In the genomic region with DNA sequence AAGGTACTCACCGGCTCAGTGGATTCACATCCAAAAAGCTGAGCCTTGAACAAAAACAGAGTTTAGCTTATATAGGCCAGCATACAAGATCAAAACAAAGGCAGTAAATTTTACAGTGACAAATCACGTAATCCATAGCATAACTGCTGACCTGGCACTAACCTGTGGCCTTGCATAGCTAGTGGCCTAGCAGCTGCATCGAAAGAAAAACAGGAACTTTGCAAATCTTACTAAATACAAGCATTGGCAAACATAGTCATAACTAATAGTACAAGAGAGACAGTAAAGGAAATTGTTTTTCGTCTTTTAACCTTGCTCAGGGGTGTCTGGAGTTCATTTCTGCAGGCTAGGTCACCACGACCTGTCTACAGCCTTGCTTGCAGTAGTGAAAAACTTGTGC, we compare ENCODE assay signal across 15 cellular contexts. TPM values are rescaled to one million over a fixed set of nuclear protein-coding genes. Genes with fewer than 3 reads are reported as not detected.
DNase-seq lines count a peak whose midpoint lies in the region; ATAC-seq and TF ChIP-seq lines count a peak whose summit lies in the region.
"Had no signal": no experiment of that assay in that cellular context is flagged by ENCODE, and none has a peak within 500 bp of the region (broad histone marks: within the 10 kb centered on the region; RNA-seq: fewer than 3 reads in every experiment).

No MANE protein-coding gene starts in this region.

- H3K9ac ChIP-seq in MM.1S (ENCODE audit: low read length) (peak overlapping the region; percentile 15; the same call in 1 of the 2 replicates), adipocyte (ENCODE audit: low read length) (peak overlapping the region; percentile 61)
- H3K9ac ChIP-seq: KMS-11 had no signal

- intact Hi-C loops in gastrocnemius medialis (cut with DNase I; ENCODE audit: low total_unique reads): loop anchor here (5.0 kb wide), 3 partner anchors 38 to 902 kb away; a partner anchor contains a TSS

- H3K4me2 ChIP-seq in MM.1S (ENCODE audit: low read depth, low read length): peak overlapping the region; percentile 39
- H3K4me2 ChIP-seq: KMS-11 had no signal

- no peaks in the 10 kb centered on the region for H3K9me2 ChIP-seq in MM.1S (replicated peaks; ENCODE audit: insufficient read depth, low read length)

- H3K4me1 ChIP-seq in MM.1S (ENCODE audit: low read length): peaks cover 15% of the 10 kb centered on the region
- H3K4me1 ChIP-seq in adipocyte (ENCODE audit: control insufficient read depth, insufficient read depth, low read length): peaks cover 41% of the 10 kb centered on the region
- peaks cover 29 to 37% of the 10 kb centered on the region in 2 donors for H3K4me1 ChIP-seq in gastrocnemius medialis

- H3K9me3 ChIP-seq in MM.1S (replicated peaks; ENCODE audit: insufficient read depth, low read length): no peaks in the 10 kb centered on the region
- H3K9me3 ChIP-seq in adipocyte (ENCODE audit: control insufficient read depth, low read length): no peaks in the 10 kb centered on the region
- H3K9me3 ChIP-seq in gastrocnemius medialis: no peaks in the 10 kb centered on the region
- H3K9me3 ChIP-seq: psoas muscle had no signal

- H3K27me3 ChIP-seq in MM.1S (replicated peaks; ENCODE audit: insufficient read depth, low read length): no peaks in the 10 kb centered on the region
- no peaks in the 10 kb centered on the region for H3K27me3 ChIP-seq in adipocyte (replicated peaks; ENCODE audit: control insufficient read depth, insufficient read depth, low read length)
- H3K27me3 ChIP-seq in gastrocnemius medialis: no peaks in the 10 kb centered on the region

- H4K20me1 ChIP-seq in MM.1S (ENCODE audit: insufficient read depth, low read length): no peaks in the 10 kb centered on the region

- H3K27ac ChIP-seq in MM.1S (ENCODE audit: low read length): peak overlapping the region; percentile 69; the same call in 1 of the 2 replicates
- H3K27ac ChIP-seq in gastrocnemius medialis: peak overlapping the region; percentile 8 to 39 (median 29)
- H3K27ac ChIP-seq in substantia nigra (ENCODE audit: low read depth, low read length, poor library complexity, severe bottlenecking): no peak overlapping the region
- H3K27ac ChIP-seq: KMS-11 had no signal

- in situ Hi-C loops in gastrocnemius medialis (cut with MboI; ENCODE audit: low sequenced_read_pairs in 4 of 4): no loop called here

- ATAC-seq in GM18861 (IDR thresholded peaks at IDR 0.05; ENCODE audit: unreplicated experiment): peak; percentile 30
- ATAC-seq in gastrocnemius medialis: no peak
- no peak for ATAC-seq in GM18907 (IDR thresholded peaks at IDR 0.05; ENCODE audit: unreplicated experiment)
- ATAC-seq: psoas muscle had no signal

- peaks cover 53% of the 10 kb centered on the region for H3K79me2 ChIP-seq in MM.1S (ENCODE audit: low read length)

- no peak for TF ChIP-seq POLR2A in gastrocnemius medialis (IDR thresholded peaks at IDR 0.05)

- peak overlapping the region; percentile 3; the same call in 1 of the 2 replicates for H3K4me3 ChIP-seq in MM.1S (ENCODE audit: low read length)
- H3K4me3 ChIP-seq in adipocyte (ENCODE audit: low read length): peak overlapping the region; percentile 69
- no peak overlapping the region for H3K4me3 ChIP-seq in gastrocnemius medialis
- H3K4me3 ChIP-seq: psoas muscle had no signal

- H3F3A ChIP-seq in MM.1S (ENCODE audit: insufficient read depth, low read length): peaks cover 9% of the 10 kb centered on the region

- DNase-seq in MM.1S (peak; percentile 85), adipocyte (ENCODE audit: low read depth) (no peak), gastrocnemius medialis (no peak), substantia nigra (lab: John Stamatoyannopoulos, UW) (no peak), cerebellar cortex (ENCODE audit: low spot score) (no peak), AG08395 (ENCODE audit: low spot score) (no peak)
- DNase-seq: effector memory CD4-positive, alpha-beta T cell; foreskin melanocyte; islet precursor cell; NCI-H2171; psoas muscle; stimulated activated CD4-positive, alpha-beta T cell treated with anti-CD3 and anti-CD28 coated beads, Interleukin-2, amount 100 ng/mL, for 24 hours had no signal

- H3K36me3 ChIP-seq in MM.1S (replicated peaks; ENCODE audit: insufficient read depth, low read length) (no peaks in the 10 kb centered on the region), adipocyte (ENCODE audit: control insufficient read depth, insufficient read depth, low read length, severe bottlenecking) (peaks cover 14% of the 10 kb centered on the region), gastrocnemius medialis (no peaks in the 10 kb centered on the region)

- H2AFZ ChIP-seq in MM.1S (ENCODE audit: low read length): peak overlapping the region; percentile 2; the same call in 1 of the 2 replicates

- TF ChIP-seq CTCF in MM.1S (IDR thresholded peaks at IDR 0.05; ENCODE audit: low read length) (no peak), gastrocnemius medialis (IDR thresholded peaks at IDR 0.05 in 4 of 5, conservative IDR thresholded peaks at IDR 0.05 in 1 of 5) (no peak)

RNA-seq across cellular contexts. Expression of a gene that starts 4.8 kb away (rescaled TPM):
- total RNA-seq in gastrocnemius medialis: 100 to 1,000 TPM in 1 of 4 donors, 10 to 100 TPM in 3; 68.9 to 106 (median 93.5) TPM

RNA-seq across cellular contexts. Expression of a gene that starts 51.3 kb away (rescaled TPM):
- 10 to 100 TPM in 3 of 4 donors, 1 to 10 TPM in 1; 9.9 to 54.7 (median 18.7) TPM for total RNA-seq in gastrocnemius medialis

Comparison
In these comparisons a context has a peak if more than half of its experiments do, and no peak if none do; other contexts are left out.
1. H3K4me3 ChIP-seq: peak in MM.1S (single experiment) and adipocyte (single experiment); none in gastrocnemius medialis (0 of 4).